In the genomic region with DNA sequence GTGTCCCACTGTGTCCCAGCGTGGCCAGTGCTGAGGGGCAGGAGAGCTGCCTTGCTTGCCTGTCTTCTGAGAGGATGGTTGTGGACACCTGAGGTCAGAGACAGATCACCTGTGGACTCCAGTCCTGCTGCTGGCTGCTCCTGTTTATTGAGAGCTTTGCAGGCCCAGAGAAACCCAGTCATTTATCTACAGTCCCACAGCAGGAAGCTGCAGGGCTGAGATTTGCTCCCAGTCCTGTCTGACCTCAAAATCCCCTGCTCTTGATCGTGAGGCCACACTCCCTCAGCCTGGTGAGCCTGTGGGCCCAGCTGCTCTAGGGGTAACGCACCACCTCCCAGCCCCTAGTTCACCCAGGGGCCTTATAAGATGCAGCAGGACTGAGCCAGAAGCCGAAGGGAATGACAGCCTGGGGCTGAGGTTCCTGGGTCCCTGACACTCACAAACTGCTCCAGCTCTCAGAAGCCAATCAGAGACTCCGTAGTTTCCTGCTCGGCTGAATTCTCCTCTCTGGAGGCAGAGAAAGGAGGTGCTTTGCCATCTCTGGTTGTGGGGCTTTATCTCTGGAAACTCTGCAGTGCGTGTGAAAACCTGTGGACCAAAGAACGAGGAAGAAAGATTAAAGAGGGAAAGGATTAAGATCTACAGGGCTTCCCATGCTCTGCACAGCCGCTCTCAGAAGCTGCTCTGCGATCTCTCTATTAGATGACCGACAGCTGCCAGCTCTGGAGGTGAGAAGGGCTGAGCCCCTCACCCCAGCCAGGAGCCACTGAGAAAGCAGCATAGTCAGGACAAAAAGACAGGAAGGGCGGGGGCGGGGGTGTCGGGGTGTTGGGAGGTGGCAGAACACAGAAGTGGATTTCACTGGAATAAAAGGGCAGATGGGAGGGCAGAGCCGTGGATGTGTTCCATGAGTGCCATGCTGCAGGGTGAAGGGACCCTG, we compare ENCODE assay signal across 19 cellular contexts.
"Had no signal": no experiment of that assay in that cellular context is flagged by ENCODE, and none has a peak within 500 bp of the region (broad histone marks: within the 10 kb centered on the region; RNA-seq: fewer than 3 reads in every experiment).

No MANE protein-coding gene starts in this region.

- H3K27ac Mint-ChIP-seq: activated naive CD8-positive, alpha-beta T cell treated with anti-CD3 and anti-CD28 coated beads, Interleukin-2, amount 10 ng/mL, durations not matched to agents 7 days and 5 days; activated T-helper 1 cell treated with anti-CD3 and anti-CD28 coated beads, Interleukin-12 subunit alpha, Interleukin-12 subunit beta, Interleukin-2, Interleukin-4 antibody, amounts not matched to agents 30 ng/mL and 10 ng/mL and 1 ng/mL, durations not matched to agents 14 hours and 24 hours and 36 hours; mesothelial cell of epicardium; nephron progenitor cell; type B pancreatic cell had no signal

- H3K9me3 ChIP-seq: lower lobe of right lung, pancreas had no signal

- H3K36me3 Mint-ChIP-seq: activated naive CD8-positive, alpha-beta T cell treated with anti-CD3 and anti-CD28 coated beads, Interleukin-2, amount 10 ng/mL, durations not matched to agents 7 days and 5 days; mesothelial cell of epicardium; type B pancreatic cell had no signal

- H3K4me3 Mint-ChIP-seq: activated naive CD8-positive, alpha-beta T cell treated with anti-CD3 and anti-CD28 coated beads, Interleukin-2, amount 10 ng/mL, durations not matched to agents 7 days and 5 days; activated T-helper 1 cell treated with anti-CD3 and anti-CD28 coated beads, Interleukin-12 subunit alpha, Interleukin-12 subunit beta, Interleukin-2, Interleukin-4 antibody, amounts not matched to agents 30 ng/mL and 10 ng/mL and 1 ng/mL, durations not matched to agents 14 hours and 24 hours and 36 hours; mesothelial cell of epicardium; nephron progenitor cell; type B pancreatic cell had no signal

- H3K9me3 Mint-ChIP-seq: activated naive CD8-positive, alpha-beta T cell treated with anti-CD3 and anti-CD28 coated beads, Interleukin-2, amount 10 ng/mL, durations not matched to agents 7 days and 5 days; activated T-helper 1 cell treated with anti-CD3 and anti-CD28 coated beads, Interleukin-12 subunit alpha, Interleukin-12 subunit beta, Interleukin-2, Interleukin-4 antibody, amounts not matched to agents 30 ng/mL and 10 ng/mL and 1 ng/mL, durations not matched to agents 14 hours and 24 hours and 36 hours; mesothelial cell of epicardium; nephron progenitor cell; type B pancreatic cell had no signal

- H3K36me3 ChIP-seq: brain microvascular endothelial cell, lower lobe of right lung, pancreas had no signal

- H3K27me3 ChIP-seq: foreskin keratinocyte, pancreas had no signal

- FAIRE-seq: pancreas had no signal

- ATAC-seq: foreskin keratinocyte; left cardiac atrium; lower lobe of right lung; pancreas; sciatic nerve; stimulated activated naive CD8-positive, alpha-beta T cell treated with anti-CD3 and anti-CD28 coated beads, Interleukin-15, Interleukin-2, amounts not matched to agents 100 U/mL and 50 U/mL, for 24 hours had no signal

- DNase-seq: activated CD4-positive, alpha-beta T cell treated with anti-CD3 and anti-CD28 coated beads for 48 hours; activated CD8-positive, alpha-beta memory T cell treated with anti-CD3 and anti-CD28 coated beads for 24 hours; activated naive CD4-positive, alpha-beta T cell; activated naive CD8-positive, alpha-beta T cell treated with anti-CD3 and anti-CD28 coated beads, Interleukin-2, amount 10 ng/mL, durations not matched to agents 7 days and 5 days; brain microvascular endothelial cell; cortex of kidney; effector CD4-positive, alpha-beta T cell; foreskin keratinocyte; glutamatergic neuron; left cardiac atrium; lower lobe of right lung; nephron progenitor cell; pancreas; stimulated activated naive CD8-positive, alpha-beta T cell treated with anti-CD3 and anti-CD28 coated beads, Interleukin-15, Interleukin-2, amounts not matched to agents 100 U/mL and 50 U/mL, for 24 hours had no signal

- H3K4me3 ChIP-seq: lower lobe of right lung, pancreas had no signal

- H3K4me1 ChIP-seq: lower lobe of right lung, pancreas had no signal

- H3K27ac ChIP-seq: brain microvascular endothelial cell, foreskin keratinocyte, lower lobe of right lung, pancreas, VCaP had no signal

- H3K27me3 Mint-ChIP-seq: activated naive CD8-positive, alpha-beta T cell treated with anti-CD3 and anti-CD28 coated beads, Interleukin-2, amount 10 ng/mL, durations not matched to agents 7 days and 5 days had no signal
